8 cellular contexts compared by ENCODE assay signal in the genomic region with DNA sequence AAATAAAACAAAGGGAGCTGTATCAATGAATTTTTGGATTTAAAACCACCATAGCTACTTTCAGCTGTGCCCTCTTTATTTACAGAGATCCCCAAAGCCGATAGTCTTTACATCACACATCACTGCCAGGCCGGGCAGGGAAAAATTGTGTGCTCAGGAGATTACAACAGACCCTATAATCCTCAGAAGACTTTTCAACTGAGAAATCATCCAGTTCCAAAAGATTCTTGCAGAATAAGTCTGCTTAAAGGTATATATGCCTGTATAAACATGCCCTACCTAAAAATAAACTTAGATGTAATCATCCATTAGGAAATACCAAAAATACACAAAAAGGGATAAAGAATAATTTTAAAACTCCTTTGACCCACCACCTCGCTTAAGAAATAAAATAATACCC.
"Had no signal": no experiment of that assay in that cellular context is flagged by ENCODE, and none has a peak within 500 bp of the region (broad histone marks: within the 10 kb centered on the region; RNA-seq: fewer than 3 reads in every experiment).

No MANE protein-coding gene starts in this region.

- H3K27ac ChIP-seq: HL-60 had no signal

- DNase-seq: H9, HCEC 1CT, IMR-90 had no signal

- ATAC-seq: GM23338 had no signal

- H3K4me3 ChIP-seq: GM23338, K562 had no signal

- FAIRE-seq: H1, H54, K562 had no signal
